23 cellular contexts compared by ENCODE assay signal in the genomic region with DNA sequence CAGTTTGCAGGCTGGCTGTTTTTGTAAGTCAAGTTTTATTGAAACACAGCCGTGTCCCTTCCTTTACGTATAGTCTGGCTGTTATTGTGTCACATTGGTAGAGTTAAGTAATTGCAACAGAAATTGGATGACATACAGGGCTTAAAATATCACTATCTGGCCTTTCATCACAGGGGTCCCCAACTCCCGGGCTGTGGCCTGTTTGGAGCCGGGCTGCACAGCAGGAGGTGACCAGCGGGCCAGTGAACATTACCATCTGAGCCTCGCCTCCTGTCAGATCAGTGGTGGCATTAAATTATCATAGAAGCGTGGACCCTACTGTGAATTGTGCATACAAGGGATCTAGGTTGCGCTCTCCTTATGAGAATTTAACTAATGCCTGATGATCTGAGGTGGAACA.
"Had no signal": no experiment of that assay in that cellular context is flagged by ENCODE, and none has a peak within 500 bp of the region (broad histone marks: within the 10 kb centered on the region; RNA-seq: fewer than 3 reads in every experiment).

No MANE protein-coding gene starts in this region.

- H3K36me3 ChIP-seq: ovary had no signal

- H3K9me3 ChIP-seq: gastrocnemius medialis, lower lobe of right lung, ovary, psoas muscle, right lobe of liver, suprapubic skin, vagina had no signal

- H3K4me3 ChIP-seq: dorsolateral prefrontal cortex, gastrocnemius medialis, lower lobe of right lung, ovary, psoas muscle, right lobe of liver, smooth muscle cell, suprapubic skin, vagina had no signal

- DNase-seq: dorsolateral prefrontal cortex; effector CD4-positive, alpha-beta T cell; gastrocnemius medialis; head of caudate nucleus; left ventricle myocardium superior; lower lobe of right lung; naive thymus-derived CD8-positive, alpha-beta T cell; nephron progenitor cell; occipital lobe; ovary; posterior cingulate gyrus; psoas muscle; right lobe of liver; stimulated activated CD4-positive, alpha-beta T cell treated with anti-CD3 and anti-CD28 coated beads, Interleukin-12 subunit alpha, Interleukin-12 subunit beta, amount 100 ng/mL, for 4 hours; stimulated activated CD4-positive, alpha-beta T cell treated with anti-CD3 and anti-CD28 coated beads, Interleukin-1b, Interleukin-23, amount 100 ng/mL, for 48 hours; stimulated activated CD4-positive, alpha-beta T cell treated with anti-CD3 and anti-CD28 coated beads, Interleukin-4, amount 100 ng/mL, for 1 hour; stimulated activated CD8-positive, alpha-beta memory T cell treated with anti-CD3 and anti-CD28 coated beads, Interleukin-4, amount 100 ng/mL, for 48 hours; stimulated activated naive CD4-positive, alpha-beta T cell; stimulated activated naive CD8-positive, alpha-beta T cell treated with anti-CD3 and anti-CD28 coated beads, Interleukin-15, amount 100 ng/mL, for 72 hours; trophoblast cell had no signal

- H3K27me3 ChIP-seq: dorsolateral prefrontal cortex, gastrocnemius medialis, ovary, right lobe of liver, suprapubic skin, vagina had no signal

- H3K27ac ChIP-seq: dorsolateral prefrontal cortex, gastrocnemius medialis, lower lobe of right lung, ovary, psoas muscle, right lobe of liver, suprapubic skin, vagina had no signal

- H3K4me1 ChIP-seq: lower lobe of right lung, right lobe of liver, suprapubic skin, vagina had no signal

- ATAC-seq: gastrocnemius medialis; left ventricle myocardium superior; lower lobe of right lung; naive thymus-derived CD8-positive, alpha-beta T cell; psoas muscle; right lobe of liver; stimulated activated naive CD8-positive, alpha-beta T cell treated with anti-CD3 and anti-CD28 coated beads, Interleukin-15, amount 100 ng/mL, for 72 hours had no signal
